Comparison of ENCODE assay signal across 10 cellular contexts in genomic region chr5:52789378-52789777, GRCh38. TPM values are rescaled to one million over a fixed set of nuclear protein-coding genes. Genes with fewer than 3 reads are reported as not detected.
DNase-seq lines count a peak whose midpoint lies in the region; ATAC-seq and TF ChIP-seq lines count a peak whose summit lies in the region.
"Had no signal": no experiment of that assay in that cellular context is flagged by ENCODE, and none has a peak within 500 bp of the region (broad histone marks: within the 10 kb centered on the region; RNA-seq: fewer than 3 reads in every experiment).

No MANE protein-coding gene starts in this region.

- H3K4me3 ChIP-seq in Loucy (ENCODE audit: low read length, poor library complexity, severe bottlenecking) (no peak overlapping the region), epithelial cell of proximal tubule (ENCODE audit: low read depth, low read length) (peak overlapping the region; percentile 63)

- TF ChIP-seq CTCF in CD4-positive, alpha-beta T cell (IDR thresholded peaks at IDR 0.05), result no peak
- no peak for TF ChIP-seq CTCF in Loucy (conservative IDR thresholded peaks at IDR 0.05; ENCODE audit: low read length)
- TF ChIP-seq CTCF in epithelial cell of proximal tubule (conservative IDR thresholded peaks at IDR 0.05; ENCODE audit: low read depth, low read length), result no peak
- TF ChIP-seq CTCF in progenitor cell of endocrine pancreas (IDR thresholded peaks at IDR 0.05; ENCODE audit: unreplicated experiment), result no peak

- H3K27ac Mint-ChIP-seq in CD4-positive, alpha-beta T cell, result no peak overlapping the region
- H3K27ac Mint-ChIP-seq in progenitor cell of endocrine pancreas, result no peak overlapping the region
- H3K27ac Mint-ChIP-seq: endodermal cell, memory B cell had no signal

- no peaks in the 10 kb centered on the region for H3F3A ChIP-seq in Loucy (ENCODE audit: low read depth)

- H3K9me2 ChIP-seq in Loucy (replicated peaks; ENCODE audit: low read depth, low read length), result no peaks in the 10 kb centered on the region

- POLR2A ChIA-PET in CD4-positive, alpha-beta T cell (lab: Charles Lee), result interaction anchor here (1.3 to 1.9 kb wide), 2 partner anchors 10 to 62 kb away, joined by 3 to 5 read pairs; no protein-coding TSS in a partner anchor

- CTCF ChIA-PET in CD4-positive, alpha-beta T cell (lab: Charles Lee), result no interaction called here

- H3K9ac ChIP-seq in Loucy (ENCODE audit: low read depth, low read length, poor library complexity, severe bottlenecking), result no peak overlapping the region

- no peaks in the 10 kb centered on the region for H3K79me2 ChIP-seq in Loucy (ENCODE audit: insufficient read depth, low read length)

- no peak overlapping the region for H2AFZ ChIP-seq in Loucy (ENCODE audit: low read length)

- peak overlapping the region; percentile 83 for H3K4me2 ChIP-seq in Loucy (ENCODE audit: low read depth, low read length, poor library complexity, severe bottlenecking)

- H3K27me3 ChIP-seq in CD4-positive, alpha-beta T cell (ENCODE audit: control insufficient read depth, insufficient read depth, low read length), result no peaks in the 10 kb centered on the region
- no peaks in the 10 kb centered on the region for H3K27me3 ChIP-seq in Loucy (ENCODE audit: insufficient read depth, low read length, poor library complexity, severe bottlenecking)

- H3K36me3 ChIP-seq in Loucy (ENCODE audit: insufficient read depth, low read length), result no peaks in the 10 kb centered on the region

- H4K20me1 ChIP-seq in Loucy (ENCODE audit: insufficient read depth, low read length, poor library complexity, severe bottlenecking), result no peaks in the 10 kb centered on the region

- no peak overlapping the region for H3K27ac ChIP-seq in CD4-positive, alpha-beta T cell (ENCODE audit: low read depth, low read length)

- H3K4me1 Mint-ChIP-seq in CD4-positive, alpha-beta T cell (ENCODE audit: low read depth), result peaks cover 17% of the 10 kb centered on the region
- peaks cover 21% of the 10 kb centered on the region for H3K4me1 Mint-ChIP-seq in progenitor cell of endocrine pancreas (ENCODE audit: low read depth)

- DNase-seq in CD4-positive, alpha-beta T cell, result no peak
- DNase-seq in epithelial cell of proximal tubule (ENCODE audit: low read depth) (no peak), progenitor cell of endocrine pancreas (ENCODE audit: low spot score, unreplicated experiment) (no peak), HPDE6-E6E7 (ENCODE audit: extremely low spot score) (no peak), AG08395 (ENCODE audit: low spot score) (no peak)
- DNase-seq: endodermal cell had no signal

- peaks cover 19% of the 10 kb centered on the region for H3K4me1 ChIP-seq in Loucy (ENCODE audit: insufficient read depth, low read length, poor library complexity, severe bottlenecking)

- H3K36me3 Mint-ChIP-seq in CD4-positive, alpha-beta T cell (ENCODE audit: low read depth), result no peaks in the 10 kb centered on the region
- H3K36me3 Mint-ChIP-seq in progenitor cell of endocrine pancreas (ENCODE audit: insufficient read depth), result no peaks in the 10 kb centered on the region
- H3K36me3 Mint-ChIP-seq: memory B cell had no signal

- peak overlapping the region; percentile 39 for H3K4me3 Mint-ChIP-seq in CD4-positive, alpha-beta T cell
- peak overlapping the region; percentile 85 for H3K4me3 Mint-ChIP-seq in progenitor cell of endocrine pancreas (ENCODE audit: low read depth)
- H3K4me3 Mint-ChIP-seq: memory B cell had no signal

- H3K27me3 Mint-ChIP-seq in CD4-positive, alpha-beta T cell, result peaks cover 30% of the 10 kb centered on the region
- H3K27me3 Mint-ChIP-seq in progenitor cell of endocrine pancreas, result peaks cover 4% of the 10 kb centered on the region

- ATAC-seq in CD4-positive, alpha-beta T cell (ENCODE audit: poor library complexity), result no peak
- ATAC-seq in HG03460 (IDR thresholded peaks at IDR 0.05; ENCODE audit: unreplicated experiment), result no peak
- no peak for ATAC-seq in HG02870 (IDR thresholded peaks at IDR 0.05; ENCODE audit: unreplicated experiment)

- intact Hi-C loops in CD4-positive, alpha-beta T cell (cut with DNase I, micrococcal nuclease), result loop anchor here (5.0 kb wide), 3 partner anchors 62 to 308 kb away; no protein-coding TSS in a partner anchor

- no peaks in the 10 kb centered on the region for H3K9me3 Mint-ChIP-seq in CD4-positive, alpha-beta T cell
- H3K9me3 Mint-ChIP-seq in progenitor cell of endocrine pancreas (ENCODE audit: low read depth), result no peaks in the 10 kb centered on the region
- H3K9me3 Mint-ChIP-seq: endodermal cell, memory B cell had no signal

- H3K9me3 ChIP-seq in CD4-positive, alpha-beta T cell (ENCODE audit: control insufficient read depth, low read length), result no peaks in the 10 kb centered on the region
- H3K9me3 ChIP-seq in Loucy (ENCODE audit: insufficient read depth, low read depth, low read length), result no peaks in the 10 kb centered on the region

RNA-seq across cellular contexts. Expression of gene ITGA1, which starts 1.7 kb away (rescaled TPM):
- total RNA-seq in CD4-positive, alpha-beta T cell, result 1 to 10 TPM in 1 of 2 experiments, under 1 TPM in 1; 0.74 to 1.3 TPM
- total RNA-seq in epithelial cell of proximal tubule (2.2 and 3.2 TPM in 2 replicates), progenitor cell of endocrine pancreas (6.4 and 7.8 TPM in 2 replicates)

RNA-seq across cellular contexts. Expression of gene PELO, which starts 1.7 kb away (rescaled TPM):
- total RNA-seq in CD4-positive, alpha-beta T cell, result 1 to 10 TPM; 4.3 to 4.5 TPM
- total RNA-seq in epithelial cell of proximal tubule (10.6 and 17.7 TPM in 2 replicates), progenitor cell of endocrine pancreas (11.0 and 11.8 TPM in 2 replicates)
